Comparison of ENCODE assay signal across 11 cellular contexts in genomic region chr4:86556791-86557415, GRCh38. TPM values are rescaled to one million over a fixed set of nuclear protein-coding genes. Genes with fewer than 3 reads are reported as not detected.
DNase-seq lines count a peak whose midpoint lies in the region; ATAC-seq, FAIRE-seq and TF ChIP-seq lines count a peak whose summit lies in the region.
"Had no signal": no experiment of that assay in that cellular context is flagged by ENCODE, and none has a peak within 500 bp of the region (broad histone marks: within the 10 kb centered on the region; RNA-seq: fewer than 3 reads in every experiment).

No MANE protein-coding gene starts in this region.

- no TSS peak for BruUV-seq in endothelial cell of umbilical vein (replicated peaks; lab: Mats Ljungman, UMichigan)

- no peaks in the 10 kb centered on the region for H3K9me3 ChIP-seq in endothelial cell of umbilical vein (replicated peaks; ENCODE audit: control insufficient read depth, insufficient read depth, low read length)
- H3K9me3 ChIP-seq: BLaER1 had no signal

- peaks cover 6% of the 10 kb centered on the region for H3K4me1 ChIP-seq in endothelial cell of umbilical vein (ENCODE audit: control insufficient read depth, extremely low read depth, insufficient read depth, low read length)

- no peak overlapping the region for H3K9ac ChIP-seq in endothelial cell of umbilical vein (replicated peaks; ENCODE audit: extremely low read depth, insufficient read depth, low read length)
- H3K9ac ChIP-seq: BLaER1 had no signal

- no peak overlapping the region for H3K27ac Mint-ChIP-seq in activated CD4-positive, alpha-beta memory T cell treated with anti-CD3 and anti-CD28 coated beads for 36 hours
- H3K27ac Mint-ChIP-seq: activated naive CD8-positive, alpha-beta T cell treated with anti-CD3 and anti-CD28 coated beads, Interleukin-2, amount 50 U/mL, for 24 hours had no signal

- H4K20me1 ChIP-seq in endothelial cell of umbilical vein (replicated peaks; ENCODE audit: control insufficient read depth, extremely low read depth, insufficient read depth, low read length): no peaks in the 10 kb centered on the region
- H4K20me1 ChIP-seq: BLaER1 had no signal

- in situ Hi-C loops in ACHN (cut with HindIII; ENCODE audit: low pct_ligation_motif_present, low pct_unique_long_range_greater_than_20kb, low sequenced_read_pairs): no loop called here

- H3K4me2 ChIP-seq in endothelial cell of umbilical vein (ENCODE audit: insufficient read depth, low read length): peak overlapping the region; percentile 36
- H3K4me2 ChIP-seq: BLaER1 had no signal

- dilution Hi-C loops in endothelial cell of umbilical vein (cut with MboI; ENCODE audit: extremely low pct_ligation_motif_present, low sequenced_read_pairs): no loop called here

- FAIRE-seq in endothelial cell of umbilical vein (lab: Jason Lieb, UNC) (no peak), HTR-8/SVneo (lab: Jason Lieb, UNC) (no peak)

- no peaks in the 10 kb centered on the region for H3K36me3 Mint-ChIP-seq in activated CD4-positive, alpha-beta memory T cell treated with anti-CD3 and anti-CD28 coated beads for 36 hours

- no peak overlapping the region for H3K4me3 ChIP-seq in endothelial cell of umbilical vein (replicated peaks in 1 of 3; ENCODE audit: insufficient read depth in 1 of 3, low read depth in 1 of 3, low read length in 3 of 3)
- H3K4me3 ChIP-seq: BLaER1 had no signal

- peaks cover 8% of the 10 kb centered on the region for H3K4me1 Mint-ChIP-seq in activated CD4-positive, alpha-beta memory T cell treated with anti-CD3 and anti-CD28 coated beads for 36 hours (ENCODE audit: low read depth)

- H2AFZ ChIP-seq in endothelial cell of umbilical vein (ENCODE audit: low read depth, low read length): no peak overlapping the region

- intact Hi-C loops in endothelial cell of umbilical vein (cut with micrococcal nuclease): no loop called here
- intact Hi-C loops in activated CD4-positive, alpha-beta memory T cell treated with anti-CD3 and anti-CD28 coated beads for 36 hours (cut with micrococcal nuclease): no loop called here

- peak; percentile 40 for ATAC-seq in GM21526 (IDR thresholded peaks at IDR 0.05; ENCODE audit: low FRiP score, unreplicated experiment)
- ATAC-seq: activated naive CD8-positive, alpha-beta T cell treated with anti-CD3 and anti-CD28 coated beads, Interleukin-2, amount 50 U/mL, for 24 hours had no signal

- DNase-seq in ACHN (peak; percentile 9), LoVo (ENCODE audit: low spot score) (peak; percentile 57), endothelial cell of umbilical vein (ENCODE audit: low read depth, low spot score) (peak; percentile 56), HTR-8/SVneo (ENCODE audit: insufficient read length, low spot score) (no peak), KG1 (lab: John Stamatoyannopoulos, UW) (no peak), middle frontal gyrus (ENCODE audit: extremely low spot score, low spot score) (no peak)
- DNase-seq in activated CD4-positive, alpha-beta memory T cell treated with anti-CD3 and anti-CD28 coated beads for 36 hours: no peak
- DNase-seq: activated naive CD8-positive, alpha-beta T cell treated with anti-CD3 and anti-CD28 coated beads, Interleukin-2, amount 50 U/mL, for 24 hours; NCI-H1417 had no signal

- H3K27me3 ChIP-seq in endothelial cell of umbilical vein (ENCODE audit: control insufficient read depth in 2 of 2, insufficient read depth in 2 of 2, low read length in 2 of 2): peaks cover 1 to 2% of the 10 kb centered on the region in 2 experiments
- H3K27me3 ChIP-seq: BLaER1 had no signal

- no peak for TF ChIP-seq CTCF in endothelial cell of umbilical vein (IDR thresholded peaks at IDR 0.05; ENCODE audit: extremely low read depth in 1 of 2, insufficient read depth in 1 of 2, low read depth in 1 of 2, low read length in 2 of 2)

- H3K79me2 ChIP-seq in endothelial cell of umbilical vein (ENCODE audit: control insufficient read depth, insufficient read depth, low read length): no peaks in the 10 kb centered on the region

- POLR2A ChIA-PET in endothelial cell of umbilical vein (lab: Charles Lee): no interaction called here
- POLR2A ChIA-PET in activated CD4-positive, alpha-beta memory T cell treated with anti-CD3 and anti-CD28 coated beads for 36 hours (lab: Charles Lee): no interaction called here

- peaks cover 1% of the 10 kb centered on the region for H3K27me3 Mint-ChIP-seq in activated CD4-positive, alpha-beta memory T cell treated with anti-CD3 and anti-CD28 coated beads for 36 hours

- CTCF ChIA-PET in endothelial cell of umbilical vein (lab: Charles Lee): no interaction called here
- CTCF ChIA-PET in activated CD4-positive, alpha-beta memory T cell treated with anti-CD3 and anti-CD28 coated beads for 36 hours (lab: Charles Lee): no interaction called here

- no peak overlapping the region for H3K4me3 Mint-ChIP-seq in activated CD4-positive, alpha-beta memory T cell treated with anti-CD3 and anti-CD28 coated beads for 36 hours
- H3K4me3 Mint-ChIP-seq: activated naive CD8-positive, alpha-beta T cell treated with anti-CD3 and anti-CD28 coated beads, Interleukin-2, amount 50 U/mL, for 24 hours had no signal

- H3K27ac ChIP-seq in endothelial cell of umbilical vein (ENCODE audit: insufficient read depth, low read depth, low read length): no peak overlapping the region
- H3K27ac ChIP-seq: BLaER1 had no signal

- no peak for TF ChIP-seq POLR2A in endothelial cell of umbilical vein (IDR thresholded peaks at IDR 0.05; ENCODE audit: low read depth, low read length)

- no peaks in the 10 kb centered on the region for H3K36me3 ChIP-seq in endothelial cell of umbilical vein (ENCODE audit: control insufficient read depth in 2 of 2, extremely low read depth in 1 of 2, insufficient read depth in 2 of 2, low read length in 2 of 2)
- H3K36me3 ChIP-seq: BLaER1 had no signal

- no peaks in the 10 kb centered on the region for H3K9me3 Mint-ChIP-seq in activated CD4-positive, alpha-beta memory T cell treated with anti-CD3 and anti-CD28 coated beads for 36 hours
- H3K9me3 Mint-ChIP-seq: activated naive CD8-positive, alpha-beta T cell treated with anti-CD3 and anti-CD28 coated beads, Interleukin-2, amount 50 U/mL, for 24 hours had no signal

- no peaks in the 10 kb centered on the region for H3K9me1 ChIP-seq in endothelial cell of umbilical vein (replicated peaks; ENCODE audit: control insufficient read depth, extremely low read depth, insufficient read depth, low read length)

TF ChIP-seq in endothelial cell of umbilical vein, 7 proteins besides CTCF, POLR2A, EP300 and RAD21:
- TF ChIP-seq JUN (IDR thresholded peaks at IDR 0.05; ENCODE audit: borderline replicate concordance, insufficient read depth, insufficient read length, low read depth): no peak
- TF ChIP-seq MYC (IDR thresholded peaks at IDR 0.05; ENCODE audit: low read depth, low read length): no peak
- TF ChIP-seq POLR2AphosphoS5 (IDR thresholded peaks at IDR 0.05; ENCODE audit: insufficient read depth, low read depth, low read length): no peak
- TF ChIP-seq, protein P1, sequence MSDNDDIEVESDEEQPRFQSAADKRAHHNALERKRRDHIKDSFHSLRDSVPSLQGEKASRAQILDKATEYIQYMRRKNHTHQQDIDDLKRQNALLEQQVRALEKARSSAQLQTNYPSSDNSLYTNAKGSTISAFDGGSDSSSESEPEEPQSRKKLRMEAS (IDR thresholded peaks at IDR 0.05; ENCODE audit: insufficient read depth, insufficient read length): no peak
- no peak for TF ChIP-seq GATA2 (IDR thresholded peaks at IDR 0.05; ENCODE audit: insufficient read depth, insufficient read length, low read depth, low read length)

RNA-seq across cellular contexts. Expression of gene PTPN13, which starts 37.2 kb away (rescaled TPM):
- total RNA-seq in endothelial cell of umbilical vein: 2.2 and 2.9 TPM in 2 replicates
- 0.62 and 0.69 TPM in 2 replicates for polyA plus RNA-seq in endothelial cell of umbilical vein
- polyA plus RNA-seq in endothelial cell of umbilical vein (2011; cell fraction: cytosol; rRNA removed): 0.87 and 0.90 TPM in 2 replicates
- polyA plus RNA-seq in endothelial cell of umbilical vein (2011; cell fraction: nucleus; rRNA removed): 1.7 and 1.8 TPM in 2 replicates
- 0.10 and 0.58 TPM in 2 replicates for polyA plus RNA-seq in endothelial cell of umbilical vein (2012)
- polyA minus RNA-seq in endothelial cell of umbilical vein: 3.1 and 4.9 TPM in 2 replicates
- 6.5 TPM for polyA minus RNA-seq in endothelial cell of umbilical vein (2011; cell fraction: cytosol; rRNA and poly(A)+ RNA removed)
- 7.0 and 8.6 TPM in 2 replicates for polyA minus RNA-seq in endothelial cell of umbilical vein (2011; cell fraction: nucleus; rRNA and poly(A)+ RNA removed)
- total RNA-seq in activated CD4-positive, alpha-beta memory T cell treated with anti-CD3 and anti-CD28 coated beads for 36 hours: 1 to 10 TPM; 2.7 to 3.2 TPM

Comparison
In these comparisons a context has a peak if more than half of its experiments do, and no peak if none do; other contexts are left out.
1. DNase-seq: peak in ACHN (single experiment), LoVo (single experiment) and endothelial cell of umbilical vein (single experiment); none in HTR-8/SVneo (single experiment), activated CD4-positive, alpha-beta memory T cell treated with anti-CD3 and anti-CD28 coated beads for 36 hours (single experiment), KG1 (single experiment) and middle frontal gyrus (single experiment).